ENCODE assay signal across 13 cellular contexts in the genomic region with DNA sequence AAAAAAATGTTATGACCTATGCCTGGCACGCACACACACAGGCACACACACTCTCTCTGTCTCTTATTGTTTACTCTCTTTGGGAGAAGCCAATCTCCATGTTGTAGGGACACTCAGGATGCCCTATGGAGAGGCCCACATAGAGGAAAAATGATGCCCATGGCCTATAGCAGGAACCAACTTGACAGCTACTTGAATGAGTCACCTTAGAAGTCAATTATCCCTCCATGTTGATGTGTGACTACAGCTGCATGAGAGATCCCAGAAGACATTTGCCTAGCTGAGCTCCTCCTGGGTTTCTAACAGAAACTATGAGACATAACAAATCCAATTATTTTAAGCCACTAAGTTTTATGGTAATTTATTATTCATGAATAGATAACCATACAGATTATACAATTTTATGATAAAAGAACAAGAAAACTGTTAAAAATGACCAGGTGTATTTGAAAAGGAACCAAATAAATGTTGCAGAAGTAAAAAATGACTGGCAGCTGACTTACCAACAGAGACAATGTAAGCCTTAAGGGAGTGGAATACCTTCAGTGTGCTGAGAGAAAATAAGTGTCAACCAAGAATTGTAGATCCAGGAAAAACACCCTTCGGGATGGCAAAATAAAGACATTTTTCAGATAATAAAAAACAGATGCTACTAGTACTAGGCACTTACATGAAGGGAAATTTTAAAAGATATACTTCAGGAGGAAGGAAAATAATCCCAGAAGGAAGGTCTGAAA.
A peak's percentile ranks its signal among the peaks of the same experiment; 100 is the strongest.
DNase-seq lines count a peak whose midpoint lies in the region; ATAC-seq and TF ChIP-seq lines count a peak whose summit lies in the region.
"Had no signal": no experiment of that assay in that cellular context is flagged by ENCODE, and none has a peak within 500 bp of the region (broad histone marks: within the 10 kb centered on the region; RNA-seq: fewer than 3 reads in every experiment).

No MANE protein-coding gene starts in this region.

- no peaks in the 10 kb centered on the region for H3K27me3 Mint-ChIP-seq in progenitor cell of endocrine pancreas
- H3K27me3 Mint-ChIP-seq: CD4-positive, alpha-beta memory T cell had no signal

- no peaks in the 10 kb centered on the region for H3K36me3 ChIP-seq in ovary
- H3K36me3 ChIP-seq: BE2C had no signal

- peaks cover 11% of the 10 kb centered on the region for H3K36me3 Mint-ChIP-seq in progenitor cell of endocrine pancreas (ENCODE audit: insufficient read depth)
- H3K36me3 Mint-ChIP-seq: CD4-positive, alpha-beta memory T cell had no signal

- TF ChIP-seq CTCF in foreskin keratinocyte (conservative IDR thresholded peaks at IDR 0.05) (no peak), progenitor cell of endocrine pancreas (IDR thresholded peaks at IDR 0.05; ENCODE audit: unreplicated experiment) (no peak), ovary (IDR thresholded peaks at IDR 0.05) (no peak)

- 65 to 99% (median 74%) methylated on average over 2 of the region's 2 CpGs for WGBS in ovary, 3 donors

- H3K27me3 ChIP-seq in foreskin keratinocyte = no peaks in the 10 kb centered on the region
- no peaks in the 10 kb centered on the region for H3K27me3 ChIP-seq in ovary
- H3K27me3 ChIP-seq: BE2C had no signal

- peak overlapping the region; percentile 51 for H3K27ac Mint-ChIP-seq in progenitor cell of endocrine pancreas
- H3K27ac Mint-ChIP-seq: CD4-positive, alpha-beta memory T cell had no signal

- H3K4me1 ChIP-seq in foreskin keratinocyte (no peaks in the 10 kb centered on the region), ovary (ENCODE audit: insufficient read depth) (no peaks in the 10 kb centered on the region)
- H3K4me1 ChIP-seq: BE2C had no signal

- no peak overlapping the region for H3K4me3 Mint-ChIP-seq in progenitor cell of endocrine pancreas (ENCODE audit: low read depth)
- H3K4me3 Mint-ChIP-seq: CD4-positive, alpha-beta memory T cell had no signal

- peaks cover 9% of the 10 kb centered on the region for H3K4me1 Mint-ChIP-seq in progenitor cell of endocrine pancreas (ENCODE audit: low read depth)
- H3K4me1 Mint-ChIP-seq: CD4-positive, alpha-beta memory T cell had no signal

- peaks cover 6% of the 10 kb centered on the region for H3K9me3 Mint-ChIP-seq in progenitor cell of endocrine pancreas (ENCODE audit: low read depth)

- no peak for TF ChIP-seq POLR2A in ovary (IDR thresholded peaks at IDR 0.05)

- TF ChIP-seq EP300 in ovary (IDR thresholded peaks at IDR 0.05) = no peak

- H3K27ac ChIP-seq in foreskin keratinocyte (no peak overlapping the region), ovary (no peak overlapping the region)
- H3K27ac ChIP-seq: C4-2B, GM23248 had no signal

- DNase-seq in HT-29 (ENCODE audit: low spot score) (peak; percentile 12), RKO (ENCODE audit: low spot score) (peak; percentile 16), foreskin keratinocyte (peak; percentile 18 to 51), progenitor cell of endocrine pancreas (ENCODE audit: low spot score, unreplicated experiment) (no peak), GM19240 (ENCODE audit: insufficient read length, low spot score) (no peak), ovary (no peak)
- no peak for DNase-seq in activated CD8-positive, alpha-beta memory T cell treated with anti-CD3 and anti-CD28 coated beads, Interleukin-2, amount 50 U/mL, for 48 hours
- DNase-seq: BE2C; CD4-positive, alpha-beta memory T cell; DMS79; GM23248 had no signal

- no peaks in the 10 kb centered on the region for H3K9me3 ChIP-seq in ovary
- H3K9me3 ChIP-seq: BE2C had no signal

- peak; percentile 59 for ATAC-seq in foreskin keratinocyte
- ATAC-seq: HCT116 had no signal

- no peak overlapping the region for H3K4me3 ChIP-seq in ovary
- H3K4me3 ChIP-seq: GM23248 had no signal

- intact Hi-C loops in ovary (cut with DNase I) = no loop called here

Comparison
In these comparisons a context has a peak if more than half of its experiments do, and no peak if none do; other contexts are left out.
1. DNase-seq: peak in HT-29 (single experiment), RKO (single experiment) and foreskin keratinocyte (2 of 2); none in progenitor cell of endocrine pancreas (single experiment), GM19240 (single experiment), activated CD8-positive, alpha-beta memory T cell treated with anti-CD3 and anti-CD28 coated beads, Interleukin-2, amount 50 U/mL, for 48 hours (single experiment) and ovary (0 of 5).